In genomic region chr1:51878307-51878615, GRCh38 we compare ENCODE assay signal across 9 cellular contexts. TPM values are rescaled to one million over a fixed set of nuclear protein-coding genes. Genes with fewer than 3 reads are reported as not detected.
DNase-seq lines count a peak whose midpoint lies in the region; ATAC-seq and TF ChIP-seq lines count a peak whose summit lies in the region.
"Had no signal": no experiment of that assay in that cellular context is flagged by ENCODE, and none has a peak within 500 bp of the region (broad histone marks: within the 10 kb centered on the region; RNA-seq: fewer than 3 reads in every experiment).

No MANE protein-coding gene starts in this region.

- H3K4me1 ChIP-seq in OCI-LY1 (ENCODE audit: insufficient read depth, low read length, severe bottlenecking) = peaks cover 42% of the 10 kb centered on the region
- H3K4me1 ChIP-seq in upper lobe of left lung = peaks cover 31 to 47% (median 40%) of the 10 kb centered on the region in 4 donors

- no peak overlapping the region for H3K4me3 Mint-ChIP-seq in activated naive CD8-positive, alpha-beta T cell treated with anti-CD3 and anti-CD28 coated beads, Interleukin-2, amount 50 U/mL, for 24 hours
- no peak overlapping the region for H3K4me3 Mint-ChIP-seq in activated naive CD8-positive, alpha-beta T cell treated with anti-CD3 and anti-CD28 coated beads for 36 hours
- no peak overlapping the region for H3K4me3 Mint-ChIP-seq in immature natural killer cell
- H3K4me3 Mint-ChIP-seq: activated naive CD8-positive, alpha-beta T cell had no signal

- TF ChIP-seq CTCF in OCI-LY1 (IDR thresholded peaks at IDR 0.05; ENCODE audit: low read length) = no peak
- no peak for TF ChIP-seq CTCF in upper lobe of left lung (IDR thresholded peaks at IDR 0.05)

- H2AFZ ChIP-seq in OCI-LY1 (ENCODE audit: low read length) = no peak overlapping the region

- H3K4me3 ChIP-seq in OCI-LY1 (ENCODE audit: low read depth, low read length, poor library complexity, severe bottlenecking) (peak overlapping the region; percentile 96), iPS-11a (ENCODE audit: low read depth, low read length) (peak overlapping the region; percentile 84), upper lobe of left lung (peak overlapping the region; percentile 62 to 96 (median 78))

- no peaks in the 10 kb centered on the region for H3F3A ChIP-seq in OCI-LY1 (ENCODE audit: insufficient read depth, low read length)

- TF ChIP-seq POLR2A in upper lobe of left lung (IDR thresholded peaks at IDR 0.05) = no peak

- H3K79me2 ChIP-seq in OCI-LY1 (ENCODE audit: insufficient read depth, low read length) = peaks cover 50% of the 10 kb centered on the region

- no peak for TF ChIP-seq EP300 in upper lobe of left lung (IDR thresholded peaks at IDR 0.05)

- H3K27me3 ChIP-seq in OCI-LY1 (ENCODE audit: insufficient read depth, low read length) = no peaks in the 10 kb centered on the region
- no peaks in the 10 kb centered on the region for H3K27me3 ChIP-seq in upper lobe of left lung

- peaks cover 32% of the 10 kb centered on the region for H3K4me1 Mint-ChIP-seq in activated naive CD8-positive, alpha-beta T cell treated with anti-CD3 and anti-CD28 coated beads, Interleukin-2, amount 50 U/mL, for 24 hours
- H3K4me1 Mint-ChIP-seq in activated naive CD8-positive, alpha-beta T cell treated with anti-CD3 and anti-CD28 coated beads for 36 hours = peaks cover 27% of the 10 kb centered on the region
- peaks cover 0 to 23% of the 10 kb centered on the region in 2 donors for H3K4me1 Mint-ChIP-seq in immature natural killer cell

- WGBS in upper lobe of left lung, 2 donors = 0% methylated on average over 17 of the region's 17 CpGs; no CpG with 5 or more reads in 1 of the 2 donors

- H3K9me3 ChIP-seq in OCI-LY1 (ENCODE audit: low read length) = no peaks in the 10 kb centered on the region
- no peaks in the 10 kb centered on the region for H3K9me3 ChIP-seq in upper lobe of left lung

- H3K27ac ChIP-seq in OCI-LY1 (ENCODE audit: low read depth, low read length, poor library complexity, severe bottlenecking) = peak overlapping the region; percentile 80
- H3K27ac ChIP-seq in upper lobe of left lung = peak overlapping the region; percentile 93 to 100 (median 98)

- H3K27me3 Mint-ChIP-seq in activated naive CD8-positive, alpha-beta T cell treated with anti-CD3 and anti-CD28 coated beads, Interleukin-2, amount 50 U/mL, for 24 hours = peaks cover 8% of the 10 kb centered on the region
- peaks cover 2% of the 10 kb centered on the region for H3K27me3 Mint-ChIP-seq in activated naive CD8-positive, alpha-beta T cell treated with anti-CD3 and anti-CD28 coated beads for 36 hours
- peaks cover 0 to 12% (median 10%) of the 10 kb centered on the region in 3 donors for H3K27me3 Mint-ChIP-seq in immature natural killer cell (ENCODE audit: low read depth in 3 of 3)

- peak; percentile 33 for ATAC-seq in activated naive CD8-positive, alpha-beta T cell treated with anti-CD3 and anti-CD28 coated beads, Interleukin-2, amount 50 U/mL, for 24 hours
- peak in 1 of 2 donors; percentile 13 for ATAC-seq in upper lobe of left lung (ENCODE audit: low FRiP score in 2 of 2)

- no peaks in the 10 kb centered on the region; the same call in 1 of the 2 replicates for H4K20me1 ChIP-seq in OCI-LY1 (ENCODE audit: insufficient read depth, low read length)

- H3K9me3 Mint-ChIP-seq in activated naive CD8-positive, alpha-beta T cell treated with anti-CD3 and anti-CD28 coated beads, Interleukin-2, amount 50 U/mL, for 24 hours = no peaks in the 10 kb centered on the region
- H3K9me3 Mint-ChIP-seq in activated naive CD8-positive, alpha-beta T cell treated with anti-CD3 and anti-CD28 coated beads for 36 hours = no peaks in the 10 kb centered on the region
- no peaks in the 10 kb centered on the region for H3K9me3 Mint-ChIP-seq in immature natural killer cell

- H3K9me2 ChIP-seq in OCI-LY1 (ENCODE audit: low read depth, low read length) = no peaks in the 10 kb centered on the region

- no peak for DNase-seq in activated naive CD8-positive, alpha-beta T cell treated with anti-CD3 and anti-CD28 coated beads, Interleukin-2, amount 50 U/mL, for 24 hours
- DNase-seq in activated naive CD8-positive, alpha-beta T cell treated with anti-CD3 and anti-CD28 coated beads for 36 hours = no peak
- DNase-seq in upper lobe of left lung (no peak), kidney tubule cell (ENCODE audit: low spot score) (no peak), immature natural killer cell (no peak), glomerular visceral epithelial cell (ENCODE audit: extremely low spot score) (no peak)

- peaks cover 23% of the 10 kb centered on the region for H3K36me3 Mint-ChIP-seq in activated naive CD8-positive, alpha-beta T cell treated with anti-CD3 and anti-CD28 coated beads, Interleukin-2, amount 50 U/mL, for 24 hours (ENCODE audit: low read depth)
- H3K36me3 Mint-ChIP-seq in activated naive CD8-positive, alpha-beta T cell treated with anti-CD3 and anti-CD28 coated beads for 36 hours = peaks cover 11% of the 10 kb centered on the region
- peaks cover 0 to 4% (median 0%) of the 10 kb centered on the region in 3 donors for H3K36me3 Mint-ChIP-seq in immature natural killer cell

- H3K9ac ChIP-seq in OCI-LY1 (ENCODE audit: low read length) = peak overlapping the region; percentile 98

- H3K27ac Mint-ChIP-seq in activated naive CD8-positive, alpha-beta T cell treated with anti-CD3 and anti-CD28 coated beads, Interleukin-2, amount 50 U/mL, for 24 hours = no peak overlapping the region
- no peak overlapping the region for H3K27ac Mint-ChIP-seq in activated naive CD8-positive, alpha-beta T cell treated with anti-CD3 and anti-CD28 coated beads for 36 hours
- no peak overlapping the region for H3K27ac Mint-ChIP-seq in immature natural killer cell
- H3K27ac Mint-ChIP-seq: activated naive CD8-positive, alpha-beta T cell had no signal

- peaks cover 21% of the 10 kb centered on the region for H3K36me3 ChIP-seq in OCI-LY1 (ENCODE audit: insufficient read depth, low read length)
- peaks cover 0 to 7% (median 0%) of the 10 kb centered on the region in 4 donors for H3K36me3 ChIP-seq in upper lobe of left lung

- H3K4me2 ChIP-seq in OCI-LY1 (ENCODE audit: low read length) = peak overlapping the region; percentile 84

RNA-seq across cellular contexts. Expression of gene NRDC, which starts 0.3 kb away (rescaled TPM):
- total RNA-seq in activated naive CD8-positive, alpha-beta T cell treated with anti-CD3 and anti-CD28 coated beads for 36 hours = 100 to 1,000 TPM; 116 to 118 TPM
- 100 to 1,000 TPM in 4 of 6 donors, 10 to 100 TPM in 2; 52.5 to 149 (median 106) TPM for total RNA-seq in upper lobe of left lung
- 100 to 1,000 TPM in 1 of 3 donors, 10 to 100 TPM in 2; 66.2 to 101 (median 82.2) TPM for polyA plus RNA-seq in immature natural killer cell
